In the genomic region with DNA sequence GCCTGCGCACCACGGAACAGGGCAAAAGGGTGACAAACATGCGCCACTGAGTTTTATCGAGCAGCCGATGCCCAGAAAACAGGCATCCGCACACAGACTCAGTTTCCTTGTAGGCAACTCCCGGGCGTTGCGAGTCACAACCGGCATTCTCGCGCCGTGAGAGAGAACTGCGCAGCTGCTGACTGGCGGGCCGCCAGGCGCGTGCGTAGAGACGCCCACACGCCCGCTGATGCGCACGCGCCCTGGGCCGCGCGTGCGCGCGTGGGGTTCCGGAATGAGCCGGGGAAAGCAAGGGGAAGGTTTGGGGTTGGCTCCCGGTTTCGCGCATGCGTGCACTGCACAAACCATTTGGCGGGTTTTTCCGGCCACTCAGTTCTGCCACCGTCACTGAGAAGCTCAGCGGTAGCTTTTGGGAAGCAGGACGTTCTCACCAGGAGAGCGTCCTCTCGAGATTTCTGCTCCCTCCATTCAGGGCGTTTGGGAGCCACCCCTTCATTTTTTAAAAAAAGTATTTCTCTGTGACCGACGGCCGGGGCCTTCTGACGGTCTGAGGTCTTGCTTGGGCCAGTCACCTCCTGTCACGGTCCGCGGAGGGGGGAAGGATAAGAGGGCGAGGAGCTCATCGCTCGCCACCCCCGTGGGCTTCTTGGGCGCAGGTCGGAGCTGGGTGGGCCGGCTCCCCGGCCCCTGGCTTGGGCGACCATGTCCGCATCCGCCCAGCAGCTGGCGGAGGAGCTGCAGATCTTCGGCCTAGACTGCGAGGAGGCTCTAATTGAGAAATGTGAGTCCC, we compare ENCODE assay signal across 8 cellular contexts. TPM values are rescaled to one million over a fixed set of nuclear protein-coding genes. Genes with fewer than 3 reads are reported as not detected.
DNase-seq lines count a peak whose midpoint lies in the region; ATAC-seq and TF ChIP-seq lines count a peak whose summit lies in the region.

Gene POLA2, plus strand, starts transcription at position 372 of the 790 bp plus-strand sequence. Its CDS starts 331 bp downstream, at position 703.

- H3K27ac ChIP-seq in epithelial cell of prostate = peak within 1 kb of the TSS; percentile 47

- DNase-seq in DMS114 treated with DMSO at 0.1 percent for 48 hours (lab: John Stamatoyannopoulos, UW; ENCODE audit: unreplicated experiment) (peak; percentile 91), OCI-M2 (lab: John Stamatoyannopoulos, UW; ENCODE audit: unreplicated experiment) (peak; percentile 74), activated T-cell treated with anti-CD3 and anti-CD28 coated beads for 4 hours (peak; percentile 92), epithelial cell of prostate (ENCODE audit: low read depth, low spot score) (peak; percentile 70), mucosa of gallbladder (ENCODE audit: low spot score) (peak; percentile 97)
- peak; percentile 93 for DNase-seq in stimulated activated CD8-positive, alpha-beta memory T cell treated with anti-CD3 and anti-CD28 coated beads, Interleukin-4, amount 100 ng/mL, for 24 hours (ENCODE audit: low read depth)

- no peak; the same call in 1 of the 2 replicates for TF ChIP-seq EP300 in Ishikawa (IDR thresholded peaks at IDR 0.05; ENCODE audit: borderline replicate concordance)

- TF ChIP-seq RAD21 in Ishikawa (IDR thresholded peaks at IDR 0.05; ENCODE audit: low read depth) = no peak

- peak; percentile 68 for ATAC-seq in GM21576 (IDR thresholded peaks at IDR 0.05; ENCODE audit: unreplicated experiment)

TF ChIP-seq in Ishikawa, 13 proteins besides CTCF, POLR2A, EP300 and RAD21:
- peak; percentile 95 for TF ChIP-seq TAF1 (IDR thresholded peaks at IDR 0.05; ENCODE audit: low read depth)
- 0 out of 2 replicates have a peak, but pooled peaks have one; percentile 28 for TF ChIP-seq USF1 (IDR thresholded peaks at IDR 0.05)
- TF ChIP-seq, protein P1, sequence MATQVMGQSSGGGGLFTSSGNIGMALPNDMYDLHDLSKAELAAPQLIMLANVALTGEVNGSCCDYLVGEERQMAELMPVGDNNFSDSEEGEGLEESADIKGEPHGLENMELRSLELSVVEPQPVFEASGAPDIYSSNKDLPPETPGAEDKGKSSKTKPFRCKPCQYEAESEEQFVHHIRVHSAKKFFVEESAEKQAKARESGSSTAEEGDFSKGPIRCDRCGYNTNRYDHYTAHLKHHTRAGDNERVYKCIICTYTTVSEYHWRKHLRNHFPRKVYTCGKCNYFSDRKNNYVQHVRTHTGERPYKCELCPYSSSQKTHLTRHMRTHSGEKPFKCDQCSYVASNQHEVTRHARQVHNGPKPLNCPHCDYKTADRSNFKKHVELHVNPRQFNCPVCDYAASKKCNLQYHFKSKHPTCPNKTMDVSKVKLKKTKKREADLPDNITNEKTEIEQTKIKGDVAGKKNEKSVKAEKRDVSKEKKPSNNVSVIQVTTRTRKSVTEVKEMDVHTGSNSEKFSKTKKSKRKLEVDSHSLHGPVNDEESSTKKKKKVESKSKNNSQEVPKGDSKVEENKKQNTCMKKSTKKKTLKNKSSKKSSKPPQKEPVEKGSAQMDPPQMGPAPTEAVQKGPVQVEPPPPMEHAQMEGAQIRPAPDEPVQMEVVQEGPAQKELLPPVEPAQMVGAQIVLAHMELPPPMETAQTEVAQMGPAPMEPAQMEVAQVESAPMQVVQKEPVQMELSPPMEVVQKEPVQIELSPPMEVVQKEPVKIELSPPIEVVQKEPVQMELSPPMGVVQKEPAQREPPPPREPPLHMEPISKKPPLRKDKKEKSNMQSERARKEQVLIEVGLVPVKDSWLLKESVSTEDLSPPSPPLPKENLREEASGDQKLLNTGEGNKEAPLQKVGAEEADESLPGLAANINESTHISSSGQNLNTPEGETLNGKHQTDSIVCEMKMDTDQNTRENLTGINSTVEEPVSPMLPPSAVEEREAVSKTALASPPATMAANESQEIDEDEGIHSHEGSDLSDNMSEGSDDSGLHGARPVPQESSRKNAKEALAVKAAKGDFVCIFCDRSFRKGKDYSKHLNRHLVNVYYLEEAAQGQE (IDR thresholded peaks at IDR 0.05; ENCODE audit: low read depth) = no peak
- TF ChIP-seq TEAD4 (IDR thresholded peaks at IDR 0.05) = peak; percentile 38
- TF ChIP-seq NFIC (IDR thresholded peaks at IDR 0.05) = peak; percentile 92
- TF ChIP-seq CREB1 (IDR thresholded peaks at IDR 0.05; ENCODE audit: low read depth) = no peak
- peak; percentile 95 for TF ChIP-seq EGR1 (IDR thresholded peaks at IDR 0.05)
- TF ChIP-seq CEBPB (IDR thresholded peaks at IDR 0.05) = no peak
- TF ChIP-seq MAX (IDR thresholded peaks at IDR 0.05) = peak; percentile 86
- TF ChIP-seq YY1 (IDR thresholded peaks at IDR 0.05; ENCODE audit: low read depth) = 0 out of 2 replicates have a peak, but pooled peaks have one; percentile 21
- no peak for TF ChIP-seq ZBTB7A (IDR thresholded peaks at IDR 0.05; ENCODE audit: low read depth)
- no peak for TF ChIP-seq FOXM1 (IDR thresholded peaks at IDR 0.05; ENCODE audit: borderline replicate concordance, low read depth)
- TF ChIP-seq TCF12 (IDR thresholded peaks at IDR 0.05; ENCODE audit: low read depth) = no peak; the same call in 1 of the 2 replicates

RNA-seq across cellular contexts. Expression of gene POLA2, which starts in this region (rescaled TPM):
- total RNA-seq in mucosa of gallbladder = 8.7 TPM

Comparison
In these comparisons a context has a peak if more than half of its experiments do, and no peak if none do; other contexts are left out.
1. Peak in every context shown above with its lines: DNase-seq, ATAC-seq and H3K27ac ChIP-seq.